20 cellular contexts compared by ENCODE assay signal in genomic region chr7:101989101-101989500, GRCh38.
A peak's percentile ranks its signal among the peaks of the same experiment; 100 is the strongest.
DNase-seq lines count a peak whose midpoint lies in the region; ATAC-seq, FAIRE-seq and TF ChIP-seq lines count a peak whose summit lies in the region.
"Had no signal": no experiment of that assay in that cellular context is flagged by ENCODE, and none has a peak within 500 bp of the region (broad histone marks: within the 10 kb centered on the region; RNA-seq: fewer than 3 reads in every experiment).

No MANE protein-coding gene starts in this region.

- no peaks in the 10 kb centered on the region for H3K9me2 ChIP-seq in DOHH2 (replicated peaks; ENCODE audit: control insufficient read depth, low read length)
- no peaks in the 10 kb centered on the region for H3K9me2 ChIP-seq in Karpas-422 (replicated peaks; ENCODE audit: insufficient read depth, low read length)

- no peaks in the 10 kb centered on the region for H3K9me3 Mint-ChIP-seq in stimulated activated naive B cell treated with anti-CD40 and anti-IgM and Interleukin-4, amounts not matched to agents 10 μg/mL and 1 μg/mL and 100 μg/mL, for 72 hours
- peaks cover 0 to 4% (median 0%) of the 10 kb centered on the region in 7 donors for H3K9me3 Mint-ChIP-seq in CD14-positive monocyte

- H3K4me3 ChIP-seq in DOHH2 (ENCODE audit: low read length): peak overlapping the region; percentile 70
- peak overlapping the region; percentile 22; the same call in 1 of the 2 replicates for H3K4me3 ChIP-seq in Karpas-422 (ENCODE audit: low read length)
- H3K4me3 ChIP-seq in K562: no peak overlapping the region
- H3K4me3 ChIP-seq: SK-N-MC had no signal

- peak; percentile 93 for DNase-seq in Karpas-422
- no peak for DNase-seq in K562 (ENCODE audit: extremely low read depth in 1 of 4, low spot score in 3 of 4)
- DNase-seq in stimulated activated naive B cell treated with anti-CD40 and anti-IgM and Interleukin-4, amounts not matched to agents 10 μg/mL and 1 μg/mL and 100 μg/mL, for 72 hours: no peak
- no peak for DNase-seq in CD14-positive monocyte (ENCODE audit: low spot score)
- no peak for DNase-seq in SIG-M5 treated with dmso at 0.1 percent for 504 hours (lab: John Stamatoyannopoulos, UW; ENCODE audit: unreplicated experiment)
- DNase-seq: C1 segment of cervical spinal cord, DMS79, GOT3, NCI-H1092 treated with DMSO at 0.1 percent for 48 hours, NCI-H146, NCI-H2081, NCI-H2171, NCI-H524 treated with DMSO at 0.1 percent for 48 hours, NCI-H82, PC-3, SHP77, T-helper 2 cell had no signal

- peak overlapping the region; percentile 73 for H3K9ac ChIP-seq in Karpas-422 (ENCODE audit: low read length)
- H3K9ac ChIP-seq in K562 (ENCODE audit: insufficient read depth in 1 of 2, low read depth in 2 of 2, low read length in 2 of 2): no peak overlapping the region

- no peak for TF ChIP-seq EP300 in K562 (IDR thresholded peaks at IDR 0.05; ENCODE audit: low read length)

- peaks cover 54 to 75% of the 10 kb centered on the region in 2 donors for H3K4me1 Mint-ChIP-seq in stimulated activated naive B cell treated with anti-CD40 and anti-IgM and Interleukin-4, amounts not matched to agents 10 μg/mL and 1 μg/mL and 100 μg/mL, for 72 hours
- H3K4me1 Mint-ChIP-seq in CD14-positive monocyte: peaks cover 21% of the 10 kb centered on the region

- in situ Hi-C loops in K562 (cut with MboI): no loop called here

- POLR2A ChIA-PET in K562 (lab: Yijun Ruan, JAX): no interaction called here

- H3K27me3 ChIP-seq in DOHH2 (ENCODE audit: control insufficient read depth, low read length) (no peaks in the 10 kb centered on the region), Karpas-422 (ENCODE audit: low read length) (no peaks in the 10 kb centered on the region), K562 (ENCODE audit: control insufficient read depth in 2 of 2, insufficient read depth in 2 of 2, low read length in 2 of 2) (no peaks in the 10 kb centered on the region)

- peak overlapping the region; percentile 25 for H3K27ac Mint-ChIP-seq in stimulated activated naive B cell treated with anti-CD40 and anti-IgM and Interleukin-4, amounts not matched to agents 10 μg/mL and 1 μg/mL and 100 μg/mL, for 72 hours
- peak overlapping the region in 3 of 7 donors; percentile 18 to 75 (median 42) for H3K27ac Mint-ChIP-seq in CD14-positive monocyte

- H3K9me1 ChIP-seq in K562 (ENCODE audit: control insufficient read depth, insufficient read depth, low read length): no peaks in the 10 kb centered on the region

- H3K27me3 Mint-ChIP-seq in stimulated activated naive B cell treated with anti-CD40 and anti-IgM and Interleukin-4, amounts not matched to agents 10 μg/mL and 1 μg/mL and 100 μg/mL, for 72 hours: no peaks in the 10 kb centered on the region
- peaks cover 0 to 2% (median 0%) of the 10 kb centered on the region in 3 donors for H3K27me3 Mint-ChIP-seq in CD14-positive monocyte (ENCODE audit: low read depth in 3 of 3)

- intact Hi-C loops in K562 (cut with micrococcal nuclease) (no loop called here), CD14-positive monocyte (cut with micrococcal nuclease) (no loop called here)

- peak; percentile 50 for TF ChIP-seq CTCF in DOHH2 (IDR thresholded peaks at IDR 0.05; ENCODE audit: low read depth, low read length, poor library complexity, severe bottlenecking)
- no peak for TF ChIP-seq CTCF in K562 (IDR thresholded peaks at IDR 0.05 in 2 of 3, conservative IDR thresholded peaks at IDR 0.05 in 1 of 3; ENCODE audit: insufficient read depth in 2 of 3, low read depth in 1 of 3, low read length in 3 of 3)
- no peak for TF ChIP-seq CTCF in CD14-positive monocyte (IDR thresholded peaks at IDR 0.05)

- peak overlapping the region; percentile 91 for H3K27ac ChIP-seq in DOHH2 (ENCODE audit: low read depth, low read length)
- H3K27ac ChIP-seq in Karpas-422 (ENCODE audit: low read length): peak overlapping the region; percentile 96
- H3K27ac ChIP-seq in K562 (ENCODE audit: extremely low read depth, low read depth, low read length): no peak overlapping the region
- H3K27ac ChIP-seq: SK-N-MC had no signal

- H3K79me2 ChIP-seq in DOHH2 (ENCODE audit: control insufficient read depth, low read length) (peaks cover 67% of the 10 kb centered on the region), Karpas-422 (ENCODE audit: low read length) (peaks cover 32% of the 10 kb centered on the region), K562 (ENCODE audit: control insufficient read depth, insufficient read depth, low read length) (no peaks in the 10 kb centered on the region)

- no peak overlapping the region for H2AFZ ChIP-seq in Karpas-422 (ENCODE audit: low read length)
- no peak overlapping the region for H2AFZ ChIP-seq in K562 (ENCODE audit: low read depth, low read length)

- H3K36me3 ChIP-seq in DOHH2 (ENCODE audit: control insufficient read depth, low read length) (peaks cover 35% of the 10 kb centered on the region), Karpas-422 (ENCODE audit: insufficient read depth, low read length) (0 out of 2 replicates have a peak, but pooled peaks cover 4% of the 10 kb centered on the region), K562 (ENCODE audit: control insufficient read depth, insufficient read depth, low read length) (peaks cover 8% of the 10 kb centered on the region; the same call in 1 of the 3 replicates)

- BruUV-seq in K562 (replicated peaks; lab: Mats Ljungman, UMichigan): no TSS peak

- no peak for TF ChIP-seq RAD21 in K562 (CRISPR knock-in tag; conservative IDR thresholded peaks at IDR 0.05 in 1 of 2, IDR thresholded peaks at IDR 0.05 in 1 of 2)

- TF ChIP-seq POLR2A in K562 (conservative IDR thresholded peaks at IDR 0.05): no peak

- peaks cover 6 to 13% of the 10 kb centered on the region in 2 donors for H3K36me3 Mint-ChIP-seq in stimulated activated naive B cell treated with anti-CD40 and anti-IgM and Interleukin-4, amounts not matched to agents 10 μg/mL and 1 μg/mL and 100 μg/mL, for 72 hours
- H3K36me3 Mint-ChIP-seq in CD14-positive monocyte: peaks cover 11 to 24% of the 10 kb centered on the region in 2 donors

- CTCF ChIA-PET in K562 (lab: Yijun Ruan, JAX; ENCODE audit: low intra/inter-chr PET ratio): no interaction called here

- H3K4me3 Mint-ChIP-seq in stimulated activated naive B cell treated with anti-CD40 and anti-IgM and Interleukin-4, amounts not matched to agents 10 μg/mL and 1 μg/mL and 100 μg/mL, for 72 hours: peak overlapping the region in 1 of 2 donors; percentile 23
- H3K4me3 Mint-ChIP-seq in CD14-positive monocyte: no peak overlapping the region

- H3K4me2 ChIP-seq in DOHH2 (ENCODE audit: low read length) (peak overlapping the region; percentile 66), Karpas-422 (ENCODE audit: low read depth, low read length, poor library complexity, severe bottlenecking) (peak overlapping the region; percentile 47), K562 (ENCODE audit: insufficient read depth, low read length) (no peak overlapping the region)

- peaks cover 61% of the 10 kb centered on the region for H3F3A ChIP-seq in DOHH2 (ENCODE audit: control insufficient read depth, insufficient read depth)

- no peak for FAIRE-seq in K562 (lab: Jason Lieb, UNC)

- peaks cover 98% of the 10 kb centered on the region for H3K4me1 ChIP-seq in DOHH2 (ENCODE audit: control insufficient read depth, low read length)
- H3K4me1 ChIP-seq in Karpas-422 (ENCODE audit: low read length): peaks cover 97% of the 10 kb centered on the region
- peaks cover 3 to 20% of the 10 kb centered on the region in 2 experiments; a peak in 3 of 5 replicates for H3K4me1 ChIP-seq in K562 (replicated peaks in 1 of 2; ENCODE audit: control insufficient read depth in 2 of 2, insufficient read depth in 2 of 2, low read length in 2 of 2)

- ATAC-seq in K562 (no peak), GM19351 (IDR thresholded peaks at IDR 0.05; ENCODE audit: unreplicated experiment) (no peak)
- ATAC-seq in stimulated activated naive B cell treated with anti-CD40 and anti-IgM and Interleukin-4, amounts not matched to agents 10 μg/mL and 1 μg/mL and 100 μg/mL, for 72 hours (replicated peaks): no peak
- ATAC-seq: PC-3 had no signal

- WGBS in K562 (ENCODE audit: insufficient coverage, low coverage, missing lambda C conversion rate): 94% methylated on average over 13 of the region's 20 CpGs

- no peaks in the 10 kb centered on the region for H3K9me3 ChIP-seq in DOHH2 (ENCODE audit: control insufficient read depth, insufficient read depth, low read length)
- no peaks in the 10 kb centered on the region for H3K9me3 ChIP-seq in Karpas-422 (ENCODE audit: low read length)
- H3K9me3 ChIP-seq in K562 (replicated peaks; ENCODE audit: control insufficient read depth, insufficient read depth, low read depth, low read length): no peaks in the 10 kb centered on the region

- H4K20me1 ChIP-seq in DOHH2 (ENCODE audit: control insufficient read depth, insufficient read depth, low read depth, low read length): no peaks in the 10 kb centered on the region
- H4K20me1 ChIP-seq in Karpas-422 (ENCODE audit: insufficient read depth, low read depth, low read length): no peaks in the 10 kb centered on the region
- peaks cover 10% of the 10 kb centered on the region; the same call in 1 of the 2 replicates for H4K20me1 ChIP-seq in K562 (replicated peaks; ENCODE audit: control insufficient read depth, insufficient read depth, low read length)

TF ChIP-seq in K562, 482 proteins besides CTCF, POLR2A, EP300 and RAD21:
- TF ChIP-seq SRF (CRISPR knock-in tag; IDR thresholded peaks at IDR 0.05) (no peak), CHD4 (IDR thresholded peaks at IDR 0.05; ENCODE audit: insufficient read depth, insufficient replicate concordance, low read depth, low read length, poor library complexity, severe bottlenecking) (no peak), ZNF830 (CRISPR knock-in tag; IDR thresholded peaks at IDR 0.05) (no peak), ZNF77 (CRISPR knock-in tag; IDR thresholded peaks at IDR 0.05) (no peak), MCM5 (IDR thresholded peaks at IDR 0.05; ENCODE audit: low read depth) (no peak), RBM22 (IDR thresholded peaks at IDR 0.05; ENCODE audit: low read depth, low read length, poor library complexity, severe bottlenecking) (peak; percentile 67), CBX2 (IDR thresholded peaks at IDR 0.05; ENCODE audit: insufficient read depth, low read length, poor library complexity, severe bottlenecking) (no peak), POLR2G (IDR thresholded peaks at IDR 0.05; ENCODE audit: low read depth, low read length) (0 out of 2 replicates have a peak, but pooled peaks have one; percentile 42), SMAD1 (IDR thresholded peaks at IDR 0.05; ENCODE audit: low read depth, low read length, partially characterized antibody) (no peak), U2AF2 (optimal IDR thresholded peaks at IDR 0.05; ENCODE audit: low read depth, low read length) (no peak), NRF1 (conservative IDR thresholded peaks at IDR 0.05 in 1 of 2, IDR thresholded peaks at IDR 0.05 in 1 of 2) (no peak), FOXK2 (conservative IDR thresholded peaks at IDR 0.05 in 1 of 2, IDR thresholded peaks at IDR 0.05 in 1 of 2; ENCODE audit: low read depth in 2 of 2) (no peak), DNMT1 (IDR thresholded peaks at IDR 0.05) (no peak)
